In genomic region chr16:66847533-66848057, GRCh38 we compare ENCODE assay signal across 27 cellular contexts. TPM values are rescaled to one million over a fixed set of nuclear protein-coding genes. Genes with fewer than 3 reads are reported as not detected.
A peak's percentile ranks its signal among the peaks of the same experiment; 100 is the strongest.
DNase-seq lines count a peak whose midpoint lies in the region; ATAC-seq and TF ChIP-seq lines count a peak whose summit lies in the region.
"Had no signal": no experiment of that assay in that cellular context is flagged by ENCODE, and none has a peak within 500 bp of the region (broad histone marks: within the 10 kb centered on the region; RNA-seq: fewer than 3 reads in every experiment).

No MANE protein-coding gene starts in this region.

- no peaks in the 10 kb centered on the region for H3K36me3 Mint-ChIP-seq in activated T-helper 17 cell treated with anti-CD3 and anti-CD28 coated beads, Interleukin-2, amount 50 U/mL, for 72 hours (ENCODE audit: low read depth)
- H3K36me3 Mint-ChIP-seq in stimulated activated effector memory CD8-positive, alpha-beta T cell treated with anti-CD3 and anti-CD28 coated beads, Interleukin-12 subunit alpha, Interleukin-12 subunit beta, amount 100 ng/mL, for 72 hours: no peaks in the 10 kb centered on the region
- H3K36me3 Mint-ChIP-seq in immature natural killer cell: peaks cover 0 to 3% (median under 1%) of the 10 kb centered on the region in 3 donors
- H3K36me3 Mint-ChIP-seq: CD8-positive, alpha-beta T cell had no signal

- H3K9me3 Mint-ChIP-seq in activated T-helper 17 cell treated with anti-CD3 and anti-CD28 coated beads, Interleukin-2, amount 50 U/mL, for 72 hours: no peaks in the 10 kb centered on the region
- H3K9me3 Mint-ChIP-seq in stimulated activated effector memory CD8-positive, alpha-beta T cell treated with anti-CD3 and anti-CD28 coated beads, Interleukin-12 subunit alpha, Interleukin-12 subunit beta, amount 100 ng/mL, for 72 hours: no peaks in the 10 kb centered on the region
- H3K9me3 Mint-ChIP-seq in immature natural killer cell: peaks cover 0 to 2% (median 0%) of the 10 kb centered on the region in 6 donors
- H3K9me3 Mint-ChIP-seq: CD8-positive, alpha-beta T cell had no signal

- no peaks in the 10 kb centered on the region for H3K79me2 ChIP-seq in hepatocyte

- peaks cover 43% of the 10 kb centered on the region for H3K27me3 ChIP-seq in hepatocyte

- H4K20me1 ChIP-seq in hepatocyte (ENCODE audit: insufficient read depth, poor library complexity, severe bottlenecking): no peaks in the 10 kb centered on the region

- peaks cover 3% of the 10 kb centered on the region for H3K4me1 ChIP-seq in hepatocyte (ENCODE audit: insufficient read depth)

- no peak overlapping the region for H2AFZ ChIP-seq in hepatocyte

- no peak overlapping the region for H3K4me3 ChIP-seq in hepatocyte
- H3K4me3 ChIP-seq: A549, GM12878, SJCRH30 had no signal

- H3K36me3 ChIP-seq in hepatocyte (replicated peaks; ENCODE audit: insufficient read depth, low read depth): no peaks in the 10 kb centered on the region
- H3K36me3 ChIP-seq: SJCRH30 had no signal

- TF ChIP-seq CTCF in hepatocyte (IDR thresholded peaks at IDR 0.05; ENCODE audit: poor library complexity): no peak

- H3K27ac ChIP-seq in hepatocyte: peak overlapping the region; percentile 69
- H3K27ac ChIP-seq: A549, C4-2B, KMS-11, SJCRH30 had no signal

- H3K4me1 Mint-ChIP-seq in activated T-helper 17 cell treated with anti-CD3 and anti-CD28 coated beads, Interleukin-2, amount 50 U/mL, for 72 hours: no peaks in the 10 kb centered on the region
- peaks cover 18% of the 10 kb centered on the region for H3K4me1 Mint-ChIP-seq in stimulated activated effector memory CD8-positive, alpha-beta T cell treated with anti-CD3 and anti-CD28 coated beads, Interleukin-12 subunit alpha, Interleukin-12 subunit beta, amount 100 ng/mL, for 72 hours
- H3K4me1 Mint-ChIP-seq in immature natural killer cell: peaks cover 0 to 11% of the 10 kb centered on the region in 2 donors

- no peak overlapping the region for H3K4me3 Mint-ChIP-seq in activated T-helper 17 cell treated with anti-CD3 and anti-CD28 coated beads, Interleukin-2, amount 50 U/mL, for 72 hours
- no peak overlapping the region for H3K4me3 Mint-ChIP-seq in stimulated activated effector memory CD8-positive, alpha-beta T cell treated with anti-CD3 and anti-CD28 coated beads, Interleukin-12 subunit alpha, Interleukin-12 subunit beta, amount 100 ng/mL, for 72 hours
- H3K4me3 Mint-ChIP-seq in immature natural killer cell: no peak overlapping the region
- H3K4me3 Mint-ChIP-seq: CD8-positive, alpha-beta T cell had no signal

- no peak overlapping the region for H3K4me2 ChIP-seq in hepatocyte
- H3K4me2 ChIP-seq: A549, KMS-11 had no signal

- H3K27me3 Mint-ChIP-seq in activated T-helper 17 cell treated with anti-CD3 and anti-CD28 coated beads, Interleukin-2, amount 50 U/mL, for 72 hours: peaks cover 31% of the 10 kb centered on the region
- H3K27me3 Mint-ChIP-seq in immature natural killer cell (ENCODE audit: low read depth in 3 of 3): peaks cover 12 to 15% (median 13%) of the 10 kb centered on the region in 3 donors

- no peak for ATAC-seq in activated T-helper 17 cell treated with anti-CD3 and anti-CD28 coated beads, Interleukin-2, amount 50 U/mL, for 72 hours (replicated peaks)
- ATAC-seq in stimulated activated effector memory CD8-positive, alpha-beta T cell treated with anti-CD3 and anti-CD28 coated beads, Interleukin-12 subunit alpha, Interleukin-12 subunit beta, amount 100 ng/mL, for 72 hours: no peak
- ATAC-seq: A549; CD8-positive, alpha-beta T cell; GM12878; Right ventricle myocardium inferior; SK-N-SH treated with all-trans-retinoic acid at 6 μM for 48 hours had no signal

- H3K9me2 ChIP-seq in hepatocyte (replicated peaks; ENCODE audit: insufficient read depth): no peaks in the 10 kb centered on the region

- DNase-seq in activated effector memory CD4-positive, alpha-beta T cell treated with anti-CD3 and anti-CD28 coated beads, Interleukin-2, amount 50 U/mL, for 16 hours: peak; percentile 31
- no peak for DNase-seq in activated effector memory CD4-positive, alpha-beta T cell treated with Interleukin-2 at 50 U/mL for 16 hours
- DNase-seq in hepatocyte (ENCODE audit: low spot score): peak; percentile 33
- DNase-seq in stimulated activated effector memory CD8-positive, alpha-beta T cell treated with anti-CD3 and anti-CD28 coated beads, Interleukin-12 subunit alpha, Interleukin-12 subunit beta, amount 100 ng/mL, for 72 hours (ENCODE audit: low spot score in 2 of 2): no peak
- DNase-seq in OCI-M2 (lab: John Stamatoyannopoulos, UW; ENCODE audit: unreplicated experiment): no peak
- no peak for DNase-seq in immature natural killer cell
- DNase-seq: AML-193; CD8-positive, alpha-beta T cell; GDM1; HCEC 1CT; IMR-90; MM.1S; NCI-H1694; NCI-H2029 treated with DMSO at 0.1 percent for 48 hours; NCI-H446 treated with DMSO at 0.1 percent for 48 hours; NCI-H526; OCI-M1; SJCRH30 had no signal

- no peaks in the 10 kb centered on the region for H3K9me3 ChIP-seq in hepatocyte (ENCODE audit: low read depth)
- H3K9me3 ChIP-seq: A549, Caco-2, SJCRH30 had no signal

- 75% methylated on average over 6 of the region's 6 CpGs for WGBS in hepatocyte (ENCODE audit: low lambda C conversion rate, missing lambda C conversion rate)

- peak overlapping the region; percentile 66 for H3K27ac Mint-ChIP-seq in activated T-helper 17 cell treated with anti-CD3 and anti-CD28 coated beads, Interleukin-2, amount 50 U/mL, for 72 hours
- H3K27ac Mint-ChIP-seq in stimulated activated effector memory CD8-positive, alpha-beta T cell treated with anti-CD3 and anti-CD28 coated beads, Interleukin-12 subunit alpha, Interleukin-12 subunit beta, amount 100 ng/mL, for 72 hours: peak overlapping the region; percentile 52
- H3K27ac Mint-ChIP-seq in immature natural killer cell: no peak overlapping the region
- H3K27ac Mint-ChIP-seq: CD8-positive, alpha-beta T cell had no signal

RNA-seq across cellular contexts. Expression of gene CA7, which starts 3.4 kb away (rescaled TPM):
- total RNA-seq in activated T-helper 17 cell treated with anti-CD3 and anti-CD28 coated beads, Interleukin-2, amount 50 U/mL, for 72 hours: not detected
- 2.5 and 3.3 TPM in 2 replicates for total RNA-seq in hepatocyte
- polyA plus RNA-seq in hepatocyte: 0.25 and 3.3 TPM in 2 replicates
- polyA plus RNA-seq in immature natural killer cell: under 1 TPM; 0.12 to 0.25 (median 0.17) TPM
- total RNA-seq: CD8-positive, alpha-beta T cell; GM12878; IMR-90; Right ventricle myocardium inferior; SJCRH30 had no signal
- polyA plus RNA-seq: A549, IMR-90 had no signal

RNA-seq across cellular contexts. Expression of gene NAE1, which starts 16.8 kb away (rescaled TPM):
- 100 to 1,000 TPM in 1 of 2 donors, 10 to 100 TPM in 1; 86.7 to 110 TPM for total RNA-seq in activated T-helper 17 cell treated with anti-CD3 and anti-CD28 coated beads, Interleukin-2, amount 50 U/mL, for 72 hours
- 68.5 and 72.6 TPM in 2 replicates for total RNA-seq in hepatocyte
- polyA plus RNA-seq in hepatocyte: 58.7 and 60.3 TPM in 2 replicates
- 10 to 100 TPM; 67.2 to 73.8 (median 69.8) TPM for polyA plus RNA-seq in immature natural killer cell

RNA-seq across cellular contexts. Expression of gene PDP2, which starts 32.7 kb away (rescaled TPM):
- 10 to 100 TPM; 33.5 to 76.6 TPM for total RNA-seq in activated T-helper 17 cell treated with anti-CD3 and anti-CD28 coated beads, Interleukin-2, amount 50 U/mL, for 72 hours
- total RNA-seq in hepatocyte: 9.7 and 17.7 TPM in 2 replicates
- polyA plus RNA-seq in hepatocyte (3.5 and 5.2 TPM in 2 replicates), immature natural killer cell (1 to 10 TPM in 2 of 3 donors, not detected in 1; 2.2 to 3.1 TPM)

RNA-seq across cellular contexts. Expression of gene TERB1, which starts 46.2 kb away (rescaled TPM):
- under 1 TPM; 0.13 to 0.34 TPM for total RNA-seq in activated T-helper 17 cell treated with anti-CD3 and anti-CD28 coated beads, Interleukin-2, amount 50 U/mL, for 72 hours
- 0.07 TPM in 1 of 2 replicates, not detected in the other for total RNA-seq in hepatocyte
- not detected in 2 replicates for polyA plus RNA-seq in hepatocyte
- polyA plus RNA-seq in immature natural killer cell: under 1 TPM in 1 of 3 donors, not detected in 2; 0.11 TPM
- total RNA-seq: Caco-2; CD8-positive, alpha-beta T cell; H1; IMR-90; Right ventricle myocardium inferior; SJCRH30 had no signal
- polyA plus RNA-seq: H1, IMR-90 had no signal

Comparison
In these comparisons a context has a peak if more than half of its experiments do, and no peak if none do; other contexts are left out.
1. DNase-seq: peak in activated effector memory CD4-positive, alpha-beta T cell treated with anti-CD3 and anti-CD28 coated beads, Interleukin-2, amount 50 U/mL, for 16 hours (single experiment) and hepatocyte (single experiment); none in activated effector memory CD4-positive, alpha-beta T cell treated with Interleukin-2 at 50 U/mL for 16 hours (single experiment), stimulated activated effector memory CD8-positive, alpha-beta T cell treated with anti-CD3 and anti-CD28 coated beads, Interleukin-12 subunit alpha, Interleukin-12 subunit beta, amount 100 ng/mL, for 72 hours (0 of 2), OCI-M2 (single experiment) and immature natural killer cell (0 of 3).
2. H3K27ac Mint-ChIP-seq: peak in activated T-helper 17 cell treated with anti-CD3 and anti-CD28 coated beads, Interleukin-2, amount 50 U/mL, for 72 hours (single experiment) and stimulated activated effector memory CD8-positive, alpha-beta T cell treated with anti-CD3 and anti-CD28 coated beads, Interleukin-12 subunit alpha, Interleukin-12 subunit beta, amount 100 ng/mL, for 72 hours (single experiment); none in immature natural killer cell (0 of 6).